Comparison of ENCODE assay signal across 27 cellular contexts in the genomic region with DNA sequence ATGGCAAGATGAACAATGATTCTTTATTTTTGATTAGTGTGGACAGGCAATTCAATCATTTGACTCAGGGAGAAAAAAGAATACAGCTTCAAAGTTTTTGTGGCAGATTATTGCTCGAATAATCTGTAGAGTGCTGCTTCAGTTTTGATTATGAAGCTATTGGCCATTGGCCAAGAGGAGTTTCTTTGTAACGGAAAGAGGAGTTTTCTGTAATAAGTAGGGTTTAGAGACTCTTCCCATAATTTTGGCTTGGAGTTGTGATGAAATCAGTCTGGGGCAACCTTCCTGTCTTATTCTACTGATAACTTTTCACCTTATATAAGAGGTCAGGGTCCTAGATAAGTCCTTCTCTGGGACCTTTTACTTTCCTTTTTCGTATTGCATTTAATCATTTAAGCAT.
"Had no signal": no experiment of that assay in that cellular context is flagged by ENCODE, and none has a peak within 500 bp of the region (broad histone marks: within the 10 kb centered on the region; RNA-seq: fewer than 3 reads in every experiment).

No MANE protein-coding gene starts in this region.

- H3K9me3 Mint-ChIP-seq: activated CD4-positive, alpha-beta T cell treated with anti-CD3 and anti-CD28 coated beads, Interleukin-2, amount 10 ng/mL, durations not matched to agents 7 days and 5 days; activated CD8-positive, alpha-beta T cell treated with anti-CD3 and anti-CD28 coated beads for 36 hours; activated naive CD8-positive, alpha-beta T cell treated with anti-CD3 and anti-CD28 coated beads, Interleukin-2, amount 50 U/mL, for 24 hours; central memory CD8-positive, alpha-beta T cell had no signal

- DNase-seq: activated CD4-positive, alpha-beta T cell treated with anti-CD3 and anti-CD28 coated beads, Interleukin-2, amount 10 ng/mL, durations not matched to agents 7 days and 5 days; activated CD4-positive, CD25-positive, alpha-beta regulatory T cell treated with anti-CD3 and anti-CD28 coated beads, Interleukin-2, amount 50 U/mL, for 72 hours; activated CD8-positive, alpha-beta memory T cell treated with anti-CD3 and anti-CD28 coated beads, Interleukin-2, amount 10 ng/mL, durations not matched to agents 7 days and 5 days; activated CD8-positive, alpha-beta T cell treated with anti-CD3 and anti-CD28 coated beads for 36 hours; activated effector memory CD4-positive, alpha-beta T cell treated with anti-CD3 and anti-CD28 coated beads, Interleukin-2, amount 50 U/mL, for 16 hours; activated naive CD4-positive, alpha-beta T cell treated with anti-CD3 and anti-CD28 coated beads, Interleukin-2, amount 50 U/mL, for 16 hours; activated naive CD8-positive, alpha-beta T cell treated with anti-CD3 and anti-CD28 coated beads, Interleukin-2, amount 50 U/mL, for 24 hours; activated T-cell treated with anti-CD3 and anti-CD28 coated beads for 4 hours; aorta; gastrocnemius medialis; hippocampal formation; left ventricle myocardium inferior; naive thymus-derived CD8-positive, alpha-beta T cell; posterior cingulate gyrus; small intestine; stimulated activated CD4-positive, alpha-beta T cell treated with anti-CD3 and anti-CD28 coated beads, Interleukin-2, amount 100 ng/mL, for 24 hours; stimulated activated naive B cell treated with anti-CD40 and anti-IgM and Interleukin-4, amounts not matched to agents 10 μg/mL and 1 μg/mL and 100 μg/mL, for 72 hours; T-helper 17 cell; testis; trophoblast cell; uterus; WERI-Rb-1 had no signal

- H3K27ac ChIP-seq: coronary artery, gastrocnemius medialis, left ventricle myocardium inferior, neural progenitor cell, testis, uterus, WERI-Rb-1 had no signal

- H3K4me2 ChIP-seq: neural progenitor cell had no signal

- H3K9ac ChIP-seq: neural progenitor cell had no signal

- H3K27me3 Mint-ChIP-seq: activated CD8-positive, alpha-beta memory T cell treated with anti-CD3 and anti-CD28 coated beads, Interleukin-2, amount 10 ng/mL, durations not matched to agents 7 days and 5 days; activated CD8-positive, alpha-beta T cell treated with anti-CD3 and anti-CD28 coated beads for 36 hours; activated naive CD8-positive, alpha-beta T cell treated with anti-CD3 and anti-CD28 coated beads, Interleukin-2, amount 50 U/mL, for 24 hours; central memory CD8-positive, alpha-beta T cell; stimulated activated naive B cell treated with anti-CD40 and anti-IgM and Interleukin-4, amounts not matched to agents 10 μg/mL and 1 μg/mL and 100 μg/mL, for 72 hours; T-helper 17 cell had no signal

- H3K36me3 ChIP-seq: gastrocnemius medialis, left ventricle myocardium inferior, neural progenitor cell, uterus, WERI-Rb-1 had no signal

- H3K4me3 Mint-ChIP-seq: activated CD4-positive, alpha-beta T cell treated with anti-CD3 and anti-CD28 coated beads, Interleukin-2, amount 10 ng/mL, durations not matched to agents 7 days and 5 days; activated CD8-positive, alpha-beta memory T cell treated with anti-CD3 and anti-CD28 coated beads, Interleukin-2, amount 10 ng/mL, durations not matched to agents 7 days and 5 days; activated CD8-positive, alpha-beta T cell treated with anti-CD3 and anti-CD28 coated beads for 36 hours; activated naive CD8-positive, alpha-beta T cell treated with anti-CD3 and anti-CD28 coated beads, Interleukin-2, amount 50 U/mL, for 24 hours; central memory CD8-positive, alpha-beta T cell; mesothelial cell of epicardium; naive thymus-derived CD8-positive, alpha-beta T cell; neural progenitor cell; stimulated activated naive B cell treated with anti-CD40 and anti-IgM and Interleukin-4, amounts not matched to agents 10 μg/mL and 1 μg/mL and 100 μg/mL, for 72 hours; T-helper 17 cell had no signal

- H3K4me1 ChIP-seq: gastrocnemius medialis, neural progenitor cell, testis, uterus had no signal

- H3K9me3 ChIP-seq: gastrocnemius medialis, testis, uterus had no signal

- H2AFZ ChIP-seq: neural progenitor cell had no signal

- H3K4me3 ChIP-seq: coronary artery, gastrocnemius medialis, left ventricle myocardium inferior, neural progenitor cell, testis, uterus had no signal

- H3K27ac Mint-ChIP-seq: activated CD4-positive, alpha-beta T cell treated with anti-CD3 and anti-CD28 coated beads, Interleukin-2, amount 10 ng/mL, durations not matched to agents 7 days and 5 days; activated CD8-positive, alpha-beta memory T cell treated with anti-CD3 and anti-CD28 coated beads, Interleukin-2, amount 10 ng/mL, durations not matched to agents 7 days and 5 days; activated CD8-positive, alpha-beta T cell treated with anti-CD3 and anti-CD28 coated beads for 36 hours; activated naive CD8-positive, alpha-beta T cell treated with anti-CD3 and anti-CD28 coated beads, Interleukin-2, amount 50 U/mL, for 24 hours; mesothelial cell of epicardium; naive thymus-derived CD8-positive, alpha-beta T cell; neural progenitor cell; stimulated activated naive B cell treated with anti-CD40 and anti-IgM and Interleukin-4, amounts not matched to agents 10 μg/mL and 1 μg/mL and 100 μg/mL, for 72 hours; T-helper 17 cell had no signal

- H3K27me3 ChIP-seq: gastrocnemius medialis, neural progenitor cell, testis, uterus had no signal

- H3K4me1 Mint-ChIP-seq: activated CD4-positive, alpha-beta T cell treated with anti-CD3 and anti-CD28 coated beads, Interleukin-2, amount 10 ng/mL, durations not matched to agents 7 days and 5 days; activated CD8-positive, alpha-beta memory T cell treated with anti-CD3 and anti-CD28 coated beads, Interleukin-2, amount 10 ng/mL, durations not matched to agents 7 days and 5 days; activated naive CD8-positive, alpha-beta T cell treated with anti-CD3 and anti-CD28 coated beads, Interleukin-2, amount 50 U/mL, for 24 hours; central memory CD8-positive, alpha-beta T cell; naive thymus-derived CD8-positive, alpha-beta T cell; stimulated activated naive B cell treated with anti-CD40 and anti-IgM and Interleukin-4, amounts not matched to agents 10 μg/mL and 1 μg/mL and 100 μg/mL, for 72 hours; T-helper 17 cell had no signal

- ATAC-seq: activated CD8-positive, alpha-beta memory T cell treated with anti-CD3 and anti-CD28 coated beads, Interleukin-2, amount 10 ng/mL, durations not matched to agents 7 days and 5 days; activated CD8-positive, alpha-beta T cell treated with anti-CD3 and anti-CD28 coated beads for 36 hours; activated naive CD8-positive, alpha-beta T cell treated with anti-CD3 and anti-CD28 coated beads, Interleukin-2, amount 50 U/mL, for 24 hours; gastrocnemius medialis; naive thymus-derived CD8-positive, alpha-beta T cell; sciatic nerve; stimulated activated naive B cell treated with anti-CD40 and anti-IgM and Interleukin-4, amounts not matched to agents 10 μg/mL and 1 μg/mL and 100 μg/mL, for 72 hours; T-helper 17 cell had no signal

- H3K36me3 Mint-ChIP-seq: activated CD8-positive, alpha-beta memory T cell treated with anti-CD3 and anti-CD28 coated beads, Interleukin-2, amount 10 ng/mL, durations not matched to agents 7 days and 5 days; mesothelial cell of epicardium; naive thymus-derived CD8-positive, alpha-beta T cell; stimulated activated naive B cell treated with anti-CD40 and anti-IgM and Interleukin-4, amounts not matched to agents 10 μg/mL and 1 μg/mL and 100 μg/mL, for 72 hours had no signal
